In the genomic region with DNA sequence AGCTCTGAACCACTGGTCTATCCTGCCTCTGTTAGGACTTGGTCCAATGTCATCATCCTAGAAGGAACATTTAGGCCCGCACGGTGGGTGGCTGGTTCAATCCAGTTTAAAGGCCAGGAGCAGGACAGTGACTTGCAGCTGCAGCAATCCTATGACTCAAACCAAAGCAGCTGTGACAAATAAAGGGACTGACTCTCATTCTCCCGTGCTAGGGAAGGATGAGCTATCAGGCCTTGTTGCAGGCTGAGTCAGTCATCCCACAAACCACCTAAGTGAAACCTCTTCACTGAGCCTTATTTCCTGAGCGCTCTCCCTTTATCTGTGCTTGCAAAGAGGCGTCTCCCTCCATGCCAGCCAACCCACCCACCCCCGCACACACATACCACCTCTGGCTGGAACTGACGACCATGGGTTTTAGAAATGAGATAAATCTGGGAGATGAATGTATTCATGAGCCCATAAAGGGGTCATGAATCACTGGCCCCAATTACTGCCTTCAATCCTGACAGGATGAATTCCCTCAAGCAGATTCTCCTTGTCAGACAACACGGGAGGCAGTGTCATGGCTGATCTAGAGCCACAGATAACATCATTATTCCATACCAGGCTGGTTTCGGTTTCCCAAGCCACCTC, we compare ENCODE assay signal across 1 cellular context.
TF ChIP-seq lines count a peak whose summit lies in the region.

No MANE protein-coding gene starts in this region.

TF ChIP-seq in GM23338, 12 proteins besides CTCF, POLR2A, EP300 and RAD21 (continued from another document):
- TF ChIP-seq REST (IDR thresholded peaks at IDR 0.05; ENCODE audit: unreplicated experiment) (no peak), JUNB (IDR thresholded peaks at IDR 0.05; ENCODE audit: unreplicated experiment) (no peak), CREB1 (CRISPR knock-in tag; IDR thresholded peaks at IDR 0.05; ENCODE audit: low read depth) (no peak), ZNF114 (CRISPR knock-in tag; IDR thresholded peaks at IDR 0.05) (no peak), EZH2 (IDR thresholded peaks at IDR 0.05; ENCODE audit: low read depth, unreplicated experiment) (no peak), STAT1 (IDR thresholded peaks at IDR 0.05; ENCODE audit: unreplicated experiment) (no peak), ZNF331 (CRISPR knock-in tag; IDR thresholded peaks at IDR 0.05; ENCODE audit: low read depth) (no peak)
- TF ChIP-seq, protein P1, sequence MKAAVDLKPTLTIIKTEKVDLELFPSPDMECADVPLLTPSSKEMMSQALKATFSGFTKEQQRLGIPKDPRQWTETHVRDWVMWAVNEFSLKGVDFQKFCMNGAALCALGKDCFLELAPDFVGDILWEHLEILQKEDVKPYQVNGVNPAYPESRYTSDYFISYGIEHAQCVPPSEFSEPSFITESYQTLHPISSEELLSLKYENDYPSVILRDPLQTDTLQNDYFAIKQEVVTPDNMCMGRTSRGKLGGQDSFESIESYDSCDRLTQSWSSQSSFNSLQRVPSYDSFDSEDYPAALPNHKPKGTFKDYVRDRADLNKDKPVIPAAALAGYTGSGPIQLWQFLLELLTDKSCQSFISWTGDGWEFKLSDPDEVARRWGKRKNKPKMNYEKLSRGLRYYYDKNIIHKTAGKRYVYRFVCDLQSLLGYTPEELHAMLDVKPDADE (IDR thresholded peaks at IDR 0.05) = no peak
